14 cellular contexts compared by ENCODE assay signal in genomic region chr14:104202259-104203070, GRCh38.
DNase-seq lines count a peak whose midpoint lies in the region; ATAC-seq and TF ChIP-seq lines count a peak whose summit lies in the region.
"Had no signal": no experiment of that assay in that cellular context is flagged by ENCODE, and none has a peak within 500 bp of the region (broad histone marks: within the 10 kb centered on the region; RNA-seq: fewer than 3 reads in every experiment).

No MANE protein-coding gene starts in this region.

- TF ChIP-seq POLR2A in stomach (IDR thresholded peaks at IDR 0.05) = no peak

- CTCF ChIA-PET in HEK293 (lab: Yijun Ruan, JAX) = interaction anchor here (0.8 kb wide), 1 partner anchor 362 kb away, joined by 3 read pairs; no protein-coding TSS in a partner anchor

- intact Hi-C loops in stomach (cut with DNase I; ENCODE audit: low total_unique reads) = no loop called here

- H3K4me3 ChIP-seq in HEK293 (ENCODE audit: low read depth, low read length) = no peak overlapping the region
- H3K4me3 ChIP-seq in stomach = no peak overlapping the region
- H3K4me3 ChIP-seq: skin epidermis had no signal

- ATAC-seq in SK-N-SH treated with all-trans-retinoic acid at 6 μM for 48 hours (peak; percentile 62), GM19023 (IDR thresholded peaks at IDR 0.05; ENCODE audit: unreplicated experiment) (no peak), GM21737 (IDR thresholded peaks at IDR 0.05; ENCODE audit: unreplicated experiment) (no peak)
- ATAC-seq: activated naive CD8-positive, alpha-beta T cell treated with anti-CD3 and anti-CD28 coated beads, Interleukin-2, amount 50 U/mL, for 24 hours; left lobe of liver had no signal

- no peak for TF ChIP-seq CTCF in HEK293 (tag by site-specific recombination; IDR thresholded peaks at IDR 0.05)
- no peak for TF ChIP-seq CTCF in stomach (IDR thresholded peaks at IDR 0.05)
- TF ChIP-seq CTCF in GM20000 (IDR thresholded peaks at IDR 0.05; ENCODE audit: extremely low read depth, missing control alignments) = no peak

- H3K27ac ChIP-seq in HEK293 (ENCODE audit: extremely low read depth, low read depth, low read length) (no peak overlapping the region), stomach (no peak overlapping the region)
- H3K27ac ChIP-seq: skin epidermis had no signal

- POLR2A ChIA-PET in HEK293 (lab: Yijun Ruan, JAX) = no interaction called here

- H3K4me1 ChIP-seq in HEK293 (ENCODE audit: control insufficient read depth, insufficient read depth, low read length) (no peaks in the 10 kb centered on the region; the same call in 1 of the 2 replicates), stomach (peaks cover 0 to 12% (median 9%) of the 10 kb centered on the region in 4 donors)

- peak; percentile 70 for DNase-seq in NCI-H2171 (lab: John Stamatoyannopoulos, UW)
- peak; percentile 94 for DNase-seq in stomach
- no peak for DNase-seq in GM20000 (ENCODE audit: low spot score)
- DNase-seq: activated CD4-positive, alpha-beta T cell treated with anti-CD3 and anti-CD28 coated beads for 1 hour; activated naive CD8-positive, alpha-beta T cell treated with anti-CD3 and anti-CD28 coated beads, Interleukin-2, amount 50 U/mL, for 24 hours; activated T-cell treated with anti-CD3 and anti-CD28 coated beads for 4 hours; erythroblast; HFFc6 had no signal

- TF ChIP-seq EP300 in stomach (IDR thresholded peaks at IDR 0.05) = no peak

- H3K36me3 ChIP-seq in HEK293 (ENCODE audit: control insufficient read depth in 2 of 2, insufficient read depth in 1 of 2, low read length in 2 of 2) (no peaks in the 10 kb centered on the region), stomach (no peaks in the 10 kb centered on the region)

- 28 to 67% (median 52%) methylated on average over 15 to 27 of the region's 27 CpGs for WGBS in stomach, 5 donors

- H3K9me3 ChIP-seq in HEK293 (ENCODE audit: control insufficient read depth, insufficient read depth, low read depth, low read length) (no peaks in the 10 kb centered on the region), stomach (no peaks in the 10 kb centered on the region)

- H3K27me3 ChIP-seq in stomach = peaks cover 0 to 13% (median 0%) of the 10 kb centered on the region in 3 donors

TF ChIP-seq in HEK293, 187 proteins besides CTCF, POLR2A, EP300 and RAD21 (continues in another document):
- TF ChIP-seq ZNF366 (tag by site-specific recombination; conservative IDR thresholded peaks at IDR 0.05) = no peak
- TF ChIP-seq ZEB2 (tag by site-specific recombination; IDR thresholded peaks at IDR 0.05) = no peak
- TF ChIP-seq ZNF776 (tag by site-specific recombination; IDR thresholded peaks at IDR 0.05; ENCODE audit: borderline replicate concordance) = no peak
- peak; percentile 96 for TF ChIP-seq ZIC2 (tag by site-specific recombination; IDR thresholded peaks at IDR 0.05)
- TF ChIP-seq ZNF335 (tag by site-specific recombination; conservative IDR thresholded peaks at IDR 0.05) = peak; percentile 64
- no peak for TF ChIP-seq ZXDB (tag by site-specific recombination; IDR thresholded peaks at IDR 0.05)
- TF ChIP-seq ZNF645 (tag by site-specific recombination; IDR thresholded peaks at IDR 0.05) = no peak
- no peak for TF ChIP-seq ZBTB8A (tag by site-specific recombination; IDR thresholded peaks at IDR 0.05)
- peak; percentile 100 for TF ChIP-seq ZFHX2 (tag by site-specific recombination; conservative IDR thresholded peaks at IDR 0.05)
- TF ChIP-seq SCRT2 (tag by site-specific recombination; IDR thresholded peaks at IDR 0.05) = no peak
- TF ChIP-seq PRDM1 (tag by site-specific recombination; IDR thresholded peaks at IDR 0.05) = peak; percentile 94
- no peak for TF ChIP-seq ZSCAN5A (tag by site-specific recombination; IDR thresholded peaks at IDR 0.05)
- no peak for TF ChIP-seq ZBTB1 (tag by site-specific recombination; IDR thresholded peaks at IDR 0.05)
- no peak for TF ChIP-seq ZNF48 (tag by site-specific recombination; IDR thresholded peaks at IDR 0.05)
- no peak for TF ChIP-seq SP3 (tag by site-specific recombination; IDR thresholded peaks at IDR 0.05)

TF ChIP-seq in SK-N-SH treated with all-trans-retinoic acid at 6 μM for 48 hours, 23 proteins besides CTCF, POLR2A, EP300 and RAD21 (continues in another document):
- TF ChIP-seq ZFP30 (CRISPR knock-in tag; IDR thresholded peaks at IDR 0.05) (no peak), CSDC2 (CRISPR knock-in tag; IDR thresholded peaks at IDR 0.05) (no peak), POU6F1 (CRISPR knock-in tag; IDR thresholded peaks at IDR 0.05; ENCODE audit: borderline replicate concordance, low read depth) (no peak), TOX (CRISPR knock-in tag; IDR thresholded peaks at IDR 0.05; ENCODE audit: borderline replicate concordance) (no peak), TSHZ2 (CRISPR knock-in tag; IDR thresholded peaks at IDR 0.05) (no peak), ZFP3 (CRISPR knock-in tag; IDR thresholded peaks at IDR 0.05) (0 out of 2 replicates have a peak, but pooled peaks have one; percentile 29), CREB5 (CRISPR knock-in tag; IDR thresholded peaks at IDR 0.05; ENCODE audit: low read depth) (no peak), BACH2 (CRISPR knock-in tag; IDR thresholded peaks at IDR 0.05; ENCODE audit: borderline replicate concordance) (no peak), CSRNP3 (CRISPR knock-in tag; IDR thresholded peaks at IDR 0.05) (no peak), RARB (CRISPR knock-in tag; IDR thresholded peaks at IDR 0.05) (no peak), TCF4 (CRISPR knock-in tag; IDR thresholded peaks at IDR 0.05; ENCODE audit: borderline replicate concordance) (peak; percentile 24), ISL1 (CRISPR knock-in tag; IDR thresholded peaks at IDR 0.05) (no peak)

Comparison
In these comparisons a context has a peak if more than half of its experiments do, and no peak if none do; other contexts are left out.
1. Of the 2 proteins assayed by ChIP-seq in both HEK293 and SK-N-SH treated with all-trans-retinoic acid at 6 μM for 48 hours: peak only in HEK293: none; only in SK-N-SH treated with all-trans-retinoic acid at 6 μM for 48 hours: ZFP3; in both: none; in neither: 1.